16 cellular contexts compared by ENCODE assay signal in genomic region chr1:43066578-43066977, GRCh38.
A peak's percentile ranks its signal among the peaks of the same experiment; 100 is the strongest.
DNase-seq lines count a peak whose midpoint lies in the region; ATAC-seq and TF ChIP-seq lines count a peak whose summit lies in the region.
"Had no signal": no experiment of that assay in that cellular context is flagged by ENCODE, and none has a peak within 500 bp of the region (broad histone marks: within the 10 kb centered on the region; RNA-seq: fewer than 3 reads in every experiment).

No MANE protein-coding gene starts in this region.

- no peaks in the 10 kb centered on the region for H3K9me3 ChIP-seq in CD4-positive, alpha-beta T cell (ENCODE audit: control insufficient read depth, low read length)
- H3K9me3 ChIP-seq: A549 had no signal

- no peak for ATAC-seq in CD4-positive, alpha-beta T cell (ENCODE audit: poor library complexity)
- no peak for ATAC-seq in memory B cell (ENCODE audit: low read depth)
- ATAC-seq in GM19035 (IDR thresholded peaks at IDR 0.05; ENCODE audit: unreplicated experiment) = no peak

- no peaks in the 10 kb centered on the region for H3K27me3 ChIP-seq in CD4-positive, alpha-beta T cell (ENCODE audit: control insufficient read depth, insufficient read depth, low read length)

- intact Hi-C loops in CD4-positive, alpha-beta T cell (cut with DNase I, micrococcal nuclease) = no loop called here

- no peak for TF ChIP-seq CTCF in CD4-positive, alpha-beta T cell (IDR thresholded peaks at IDR 0.05)
- TF ChIP-seq CTCF in RWPE1 (conservative IDR thresholded peaks at IDR 0.05; ENCODE audit: low read depth) (no peak), nephron (IDR thresholded peaks at IDR 0.05; ENCODE audit: unreplicated experiment in 3 of 3) (no peak), type B pancreatic cell (conservative IDR thresholded peaks at IDR 0.05) (no peak)

- CTCF ChIA-PET in CD4-positive, alpha-beta T cell (lab: Charles Lee) = interaction anchor here (2.8 kb wide), 1 partner anchor 144 kb away, joined by 7 read pairs; no protein-coding TSS in a partner anchor
- CTCF ChIA-PET in RWPE1 (lab: Yijun Ruan, JAX) = interaction anchor here (0.6 to 0.9 kb wide), 2 partner anchors 21 to 121 kb away, joined by 4 read pairs; no protein-coding TSS in a partner anchor

- peak overlapping the region; percentile 20 for H3K4me3 Mint-ChIP-seq in CD4-positive, alpha-beta T cell
- H3K4me3 Mint-ChIP-seq in memory B cell = peak overlapping the region; percentile 35
- no peak overlapping the region for H3K4me3 Mint-ChIP-seq in nephron
- no peak overlapping the region for H3K4me3 Mint-ChIP-seq in type B pancreatic cell
- H3K4me3 Mint-ChIP-seq: HFFc6 had no signal

- no peaks in the 10 kb centered on the region for H3K36me3 Mint-ChIP-seq in CD4-positive, alpha-beta T cell (ENCODE audit: low read depth)
- H3K36me3 Mint-ChIP-seq in memory B cell = no peaks in the 10 kb centered on the region
- no peaks in the 10 kb centered on the region for H3K36me3 Mint-ChIP-seq in nephron (ENCODE audit: low read depth)
- no peaks in the 10 kb centered on the region for H3K36me3 Mint-ChIP-seq in type B pancreatic cell

- no peaks in the 10 kb centered on the region for H3K9me3 Mint-ChIP-seq in CD4-positive, alpha-beta T cell
- H3K9me3 Mint-ChIP-seq in memory B cell (no peaks in the 10 kb centered on the region), nephron (no peaks in the 10 kb centered on the region), type B pancreatic cell (no peaks in the 10 kb centered on the region)
- H3K9me3 Mint-ChIP-seq: HFFc6 had no signal

- DNase-seq in CD4-positive, alpha-beta T cell = no peak
- no peak for DNase-seq in RWPE1 (ENCODE audit: low spot score)
- DNase-seq in memory B cell (ENCODE audit: low spot score in 2 of 2) = no peak
- DNase-seq in NCI-H128 (lab: John Stamatoyannopoulos, UW; ENCODE audit: unreplicated experiment) = no peak
- no peak for DNase-seq in type B pancreatic cell (ENCODE audit: extremely low spot score, unreplicated experiment)
- no peak for DNase-seq in NCI-H345 treated with DMSO at 0.1 percent for 48 hours (lab: John Stamatoyannopoulos, UW; ENCODE audit: unreplicated experiment)
- DNase-seq: DMS79 treated with DMSO at 0.1 percent for 48 hours, GOT3, HFFc6, Kasumi-1, NCI-H1105 treated with DMSO at 0.1 percent for 48 hours, NCI-H187 treated with DMSO at 0.1 percent for 48 hours, SIG-M5 had no signal

- no peak overlapping the region for H3K27ac ChIP-seq in CD4-positive, alpha-beta T cell (ENCODE audit: low read depth, low read length)
- H3K27ac ChIP-seq in RWPE1 = peak overlapping the region; percentile 10; the same call in 1 of the 2 replicates
- H3K27ac ChIP-seq: A549 had no signal

- POLR2A ChIA-PET in CD4-positive, alpha-beta T cell (lab: Charles Lee) = no interaction called here
- POLR2A ChIA-PET in RWPE1 (lab: Yijun Ruan, JAX; ENCODE audit: low non-redundant PET) = no interaction called here

- no peak overlapping the region for H3K27ac Mint-ChIP-seq in CD4-positive, alpha-beta T cell
- H3K27ac Mint-ChIP-seq in memory B cell = no peak overlapping the region
- peak overlapping the region; percentile 6 to 90 (median 89) for H3K27ac Mint-ChIP-seq in nephron
- no peak overlapping the region for H3K27ac Mint-ChIP-seq in type B pancreatic cell
- H3K27ac Mint-ChIP-seq: HFFc6 had no signal

- H3K4me1 Mint-ChIP-seq in CD4-positive, alpha-beta T cell (ENCODE audit: low read depth) = peaks cover 26% of the 10 kb centered on the region
- H3K4me1 Mint-ChIP-seq in memory B cell = peaks cover 15% of the 10 kb centered on the region
- H3K4me1 Mint-ChIP-seq in nephron = peaks cover 16% of the 10 kb centered on the region
- peaks cover 16% of the 10 kb centered on the region for H3K4me1 Mint-ChIP-seq in type B pancreatic cell (ENCODE audit: unreplicated experiment)

- H3K27me3 Mint-ChIP-seq in CD4-positive, alpha-beta T cell = no peaks in the 10 kb centered on the region
- H3K27me3 Mint-ChIP-seq in memory B cell (no peaks in the 10 kb centered on the region), nephron (ENCODE audit: low read depth) (peaks cover 3% of the 10 kb centered on the region), type B pancreatic cell (no peaks in the 10 kb centered on the region)

Comparison
In these comparisons a context has a peak if more than half of its experiments do, and no peak if none do; other contexts are left out.
1. H3K27ac Mint-ChIP-seq: peak in nephron (3 of 3); none in CD4-positive, alpha-beta T cell (single experiment), memory B cell (single experiment) and type B pancreatic cell (single experiment).
2. H3K4me3 Mint-ChIP-seq: peak in CD4-positive, alpha-beta T cell (single experiment) and memory B cell (single experiment); none in nephron (0 of 3) and type B pancreatic cell (single experiment).